Comparison of ENCODE assay signal across 8 cellular contexts in the genomic region with DNA sequence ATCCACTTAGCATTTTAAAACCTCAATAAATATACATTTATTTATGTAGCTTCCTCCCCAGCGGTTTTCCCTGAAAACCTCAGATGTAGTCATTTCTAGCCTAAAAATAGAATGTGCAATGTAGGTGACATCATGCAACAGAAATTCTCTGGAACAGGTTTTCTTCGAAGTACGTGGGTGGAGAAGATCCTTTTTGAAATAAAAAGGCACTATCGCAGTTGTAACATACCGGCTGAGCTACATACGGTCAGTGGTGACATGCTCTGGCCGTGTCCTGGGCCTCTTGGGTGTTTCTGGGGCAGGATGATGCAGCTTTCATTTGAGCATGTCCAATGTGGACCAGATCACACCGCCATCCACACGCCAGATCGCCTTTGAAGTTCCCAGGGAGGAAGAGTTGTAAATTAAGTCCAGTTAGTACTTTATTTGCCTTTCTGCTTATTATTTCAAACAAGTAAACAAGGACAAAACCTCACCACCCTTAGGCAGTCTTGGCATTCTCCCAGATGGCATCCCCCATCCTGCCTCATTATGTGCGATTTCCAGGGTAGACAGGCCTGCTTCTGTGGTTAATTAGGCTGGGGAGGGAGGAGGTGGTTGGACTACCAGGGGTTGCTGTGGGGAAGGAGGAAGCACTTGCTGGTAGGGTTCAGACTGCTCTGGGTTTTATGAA.
DNase-seq lines count a peak whose midpoint lies in the region; ATAC-seq lines count a peak whose summit lies in the region.

No MANE protein-coding gene starts in this region.

- peak; percentile 57 for DNase-seq in DMS 273 (lab: John Stamatoyannopoulos, UW; ENCODE audit: unreplicated experiment)
- DNase-seq in DMS 273 treated with DMSO at 0.1 percent for 48 hours (lab: John Stamatoyannopoulos, UW), result no peak
- DNase-seq in NCI-H1694 treated with DMSO at 0.1 percent for 48 hours (lab: John Stamatoyannopoulos, UW), result peak; percentile 62
- DNase-seq in middle frontal gyrus (ENCODE audit: extremely low spot score, low spot score), result peak; percentile 20
- no peak for DNase-seq in HuH-7 (ENCODE audit: low spot score)
- no peak for DNase-seq in NK-92 (lab: John Stamatoyannopoulos, UW; ENCODE audit: unreplicated experiment)

- peak overlapping the region; percentile 86 for H3K27ac Mint-ChIP-seq in activated naive CD4-positive, alpha-beta T cell treated with anti-CD3 and anti-CD28 coated beads, Interleukin-2, amount 50 U/mL, for 24 hours

- H3K9me3 Mint-ChIP-seq in activated naive CD4-positive, alpha-beta T cell treated with anti-CD3 and anti-CD28 coated beads, Interleukin-2, amount 50 U/mL, for 24 hours, result no peaks in the 10 kb centered on the region

- peak overlapping the region; percentile 43 for H3K4me3 Mint-ChIP-seq in activated naive CD4-positive, alpha-beta T cell treated with anti-CD3 and anti-CD28 coated beads, Interleukin-2, amount 50 U/mL, for 24 hours

- no peaks in the 10 kb centered on the region for H3K36me3 Mint-ChIP-seq in activated naive CD4-positive, alpha-beta T cell treated with anti-CD3 and anti-CD28 coated beads, Interleukin-2, amount 50 U/mL, for 24 hours

- H3K4me1 Mint-ChIP-seq in activated naive CD4-positive, alpha-beta T cell treated with anti-CD3 and anti-CD28 coated beads, Interleukin-2, amount 50 U/mL, for 24 hours, result peaks cover 72% of the 10 kb centered on the region

- H3K27me3 Mint-ChIP-seq in activated naive CD4-positive, alpha-beta T cell treated with anti-CD3 and anti-CD28 coated beads, Interleukin-2, amount 50 U/mL, for 24 hours, result no peaks in the 10 kb centered on the region

- no peak for ATAC-seq in GM21447 (IDR thresholded peaks at IDR 0.05; ENCODE audit: unreplicated experiment)

Comparison
In these comparisons a context has a peak if more than half of its experiments do, and no peak if none do; other contexts are left out.
1. DNase-seq: peak in DMS 273 (single experiment), NCI-H1694 treated with DMSO at 0.1 percent for 48 hours (single experiment) and middle frontal gyrus (single experiment); none in DMS 273 treated with DMSO at 0.1 percent for 48 hours (single experiment), HuH-7 (single experiment) and NK-92 (single experiment).